In the genomic region with DNA sequence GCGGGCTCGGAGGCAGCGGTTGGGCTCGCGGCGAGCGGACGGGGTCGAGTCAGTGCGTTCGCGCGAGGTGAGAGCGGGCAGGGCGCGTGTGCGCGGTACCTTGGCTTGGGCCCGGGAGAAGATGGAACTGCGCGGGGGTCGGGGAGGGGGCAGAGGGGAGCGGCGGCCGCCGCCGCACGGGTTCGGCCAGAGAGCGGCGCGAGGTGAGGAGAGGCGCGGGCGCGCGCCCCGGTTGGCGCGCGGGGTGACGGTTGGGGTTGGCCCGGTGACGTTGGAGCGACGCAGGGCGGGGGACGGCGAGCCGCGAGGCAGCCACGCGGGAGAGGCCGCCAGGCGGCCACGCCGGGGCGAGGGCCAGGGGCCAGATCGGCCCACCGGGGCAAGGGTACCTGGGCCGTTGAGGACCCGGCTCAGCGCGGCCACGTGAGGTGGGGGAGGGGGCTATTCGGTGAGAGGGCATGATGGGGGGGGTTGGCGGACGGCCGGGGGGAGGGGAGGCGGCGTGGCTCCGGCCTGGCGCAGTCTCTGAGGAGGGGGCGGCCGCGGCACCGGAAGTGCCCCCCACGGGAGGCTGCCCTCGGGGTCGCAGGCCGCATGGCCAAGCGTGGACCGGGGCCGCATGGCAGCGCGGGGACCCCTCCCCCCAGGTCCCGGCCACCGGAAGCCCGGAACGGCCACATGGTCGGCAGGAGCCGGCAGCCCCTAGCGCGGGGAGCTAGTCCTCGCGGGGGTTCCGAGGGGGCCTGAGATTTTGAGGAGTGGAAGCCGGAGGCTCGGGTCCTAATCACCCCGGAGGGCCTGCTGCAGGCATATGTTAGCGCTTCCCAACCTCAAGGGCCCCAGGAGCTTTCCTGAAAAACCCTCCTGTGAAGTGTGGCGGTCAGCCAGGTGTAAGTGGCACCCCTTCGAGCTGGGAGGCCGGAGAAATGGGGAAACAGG, we compare ENCODE assay signal across 1 cellular context.
A peak's percentile ranks its signal among the peaks of the same experiment; 100 is the strongest.
TF ChIP-seq lines count a peak whose summit lies in the region.

No MANE protein-coding gene starts in this region.

TF ChIP-seq in endothelial cell of umbilical vein, 7 proteins besides CTCF, POLR2A, EP300 and RAD21:
- TF ChIP-seq MYC (IDR thresholded peaks at IDR 0.05; ENCODE audit: low read depth, low read length) (peak; percentile 88), POLR2AphosphoS5 (IDR thresholded peaks at IDR 0.05; ENCODE audit: insufficient read depth, low read depth, low read length) (peak; percentile 52), FOS (IDR thresholded peaks at IDR 0.05; ENCODE audit: borderline replicate concordance, insufficient read depth, low read length) (no peak)
